ENCODE assay signal across 25 cellular contexts in the genomic region with DNA sequence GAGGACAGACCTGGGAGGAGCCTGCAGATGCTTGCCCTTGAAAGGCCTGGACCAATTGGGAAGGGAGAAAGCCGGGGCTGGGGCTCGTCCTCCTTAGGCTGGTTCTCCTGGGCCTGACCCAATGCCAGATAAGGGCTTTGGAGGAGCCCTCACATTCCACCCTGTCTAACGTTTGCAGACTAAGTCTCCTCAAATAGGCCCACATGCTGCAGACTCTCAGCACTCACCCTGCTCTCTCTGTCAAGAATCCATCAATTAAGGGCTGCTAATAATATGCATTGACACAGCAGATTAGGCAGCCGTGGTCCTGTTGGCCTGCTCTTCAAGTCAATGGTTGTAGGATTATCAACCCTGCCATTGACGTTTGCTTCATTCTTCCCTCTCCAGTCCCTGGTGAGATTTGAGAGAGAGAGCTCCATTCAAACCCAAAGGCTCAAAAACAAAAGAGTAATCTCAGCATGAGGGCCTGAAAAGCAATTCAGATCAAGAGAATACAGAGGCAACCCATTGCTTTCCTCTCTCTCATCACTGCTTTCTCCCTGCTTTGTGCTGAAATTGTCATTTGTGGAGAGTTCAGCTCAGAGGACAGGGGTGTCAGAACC.
"Had no signal": no experiment of that assay in that cellular context is flagged by ENCODE, and none has a peak within 500 bp of the region (broad histone marks: within the 10 kb centered on the region; RNA-seq: fewer than 3 reads in every experiment).

No MANE protein-coding gene starts in this region.

- H3K9me3 ChIP-seq: ascending aorta, esophagus squamous epithelium, right lobe of liver, tibial nerve had no signal

- DNase-seq: activated CD4-positive, alpha-beta T cell treated with anti-CD3 and anti-CD28 coated beads for 4 hours; activated CD4-positive, alpha-beta T cell treated with anti-CD3 and anti-CD28 coated beads, Interleukin-2, amount 50 U/mL, for 48 hours; activated CD4-positive, CD25-positive, alpha-beta regulatory T cell; activated CD8-positive, alpha-beta memory T cell treated with anti-CD3 and anti-CD28 coated beads, Interleukin-2, amount 50 U/mL, for 4 hours; activated effector memory CD4-positive, alpha-beta T cell treated with anti-CD3 and anti-CD28 coated beads, Interleukin-2, amount 50 U/mL, for 16 hours; activated naive CD4-positive, alpha-beta T cell treated with anti-CD3 and anti-CD28 coated beads for 36 hours; activated naive CD8-positive, alpha-beta T cell treated with anti-CD3 and anti-CD28 coated beads for 36 hours; activated T-cell treated with anti-CD3 and anti-CD28 coated beads, Interleukin-2, amount 50 U/mL, for 1 hour; caudate nucleus; cortex of kidney; esophagus squamous epithelium; foreskin melanocyte; midbrain; naive thymus-derived CD8-positive, alpha-beta T cell; right lobe of liver; stimulated activated CD4-positive, alpha-beta T cell treated with anti-CD3 and anti-CD28 coated beads, Interleukin-2, amount 100 ng/mL, for 48 hours; stimulated activated naive CD4-positive, alpha-beta T cell treated with Interleukin-2 at 50 U/mL for 16 hours; T-cell had no signal

- H3K27ac ChIP-seq: ascending aorta, epithelial cell of prostate, esophagus squamous epithelium, right lobe of liver, tibial nerve had no signal

- ATAC-seq: naive thymus-derived CD8-positive, alpha-beta T cell; right lobe of liver; T-cell had no signal

- H3K27me3 ChIP-seq: ascending aorta, right lobe of liver, tibial nerve had no signal

- H3K9me3 Mint-ChIP-seq: activated naive CD4-positive, alpha-beta T cell treated with anti-CD3 and anti-CD28 coated beads for 36 hours; activated naive CD8-positive, alpha-beta T cell treated with anti-CD3 and anti-CD28 coated beads for 36 hours; activated T-helper 1 cell treated with anti-CD3 and anti-CD28 coated beads, Interleukin-12 subunit alpha, Interleukin-12 subunit beta, Interleukin-2, Interleukin-4 antibody, amounts not matched to agents 30 ng/mL and 10 ng/mL and 1 ng/mL, durations not matched to agents 14 hours and 24 hours and 36 hours; T-cell; T-helper 2 cell treated with Interferon-gamma antibody and Interleukin-4, amounts not matched to agents 5 μg/mL and 100 μg/mL, for 36 hours had no signal

- H3K27ac Mint-ChIP-seq: activated naive CD4-positive, alpha-beta T cell treated with anti-CD3 and anti-CD28 coated beads for 36 hours; activated naive CD8-positive, alpha-beta T cell treated with anti-CD3 and anti-CD28 coated beads for 36 hours; activated T-helper 1 cell treated with anti-CD3 and anti-CD28 coated beads, Interleukin-12 subunit alpha, Interleukin-12 subunit beta, Interleukin-2, Interleukin-4 antibody, amounts not matched to agents 30 ng/mL and 10 ng/mL and 1 ng/mL, durations not matched to agents 14 hours and 24 hours and 36 hours; naive thymus-derived CD8-positive, alpha-beta T cell; progenitor cell of endocrine pancreas; T-cell; T-helper 2 cell treated with Interferon-gamma antibody and Interleukin-4, amounts not matched to agents 5 μg/mL and 100 μg/mL, for 36 hours had no signal

- H3K4me3 ChIP-seq: ascending aorta, esophagus squamous epithelium, right lobe of liver, tibial nerve had no signal

- H3K4me1 ChIP-seq: ascending aorta, esophagus squamous epithelium, right lobe of liver, tibial nerve had no signal

- H3K4me3 Mint-ChIP-seq: activated naive CD4-positive, alpha-beta T cell treated with anti-CD3 and anti-CD28 coated beads for 36 hours; activated naive CD8-positive, alpha-beta T cell treated with anti-CD3 and anti-CD28 coated beads for 36 hours; activated T-helper 1 cell treated with anti-CD3 and anti-CD28 coated beads, Interleukin-12 subunit alpha, Interleukin-12 subunit beta, Interleukin-2, Interleukin-4 antibody, amounts not matched to agents 30 ng/mL and 10 ng/mL and 1 ng/mL, durations not matched to agents 14 hours and 24 hours and 36 hours; naive thymus-derived CD8-positive, alpha-beta T cell; T-cell; T-helper 2 cell treated with Interferon-gamma antibody and Interleukin-4, amounts not matched to agents 5 μg/mL and 100 μg/mL, for 36 hours had no signal

- H3K36me3 Mint-ChIP-seq: activated naive CD8-positive, alpha-beta T cell treated with anti-CD3 and anti-CD28 coated beads for 36 hours; brain; naive thymus-derived CD8-positive, alpha-beta T cell; T-cell had no signal

- H3K36me3 ChIP-seq: ascending aorta, esophagus squamous epithelium, right lobe of liver, tibial nerve had no signal

- H3K4me1 Mint-ChIP-seq: activated naive CD8-positive, alpha-beta T cell treated with anti-CD3 and anti-CD28 coated beads for 36 hours; naive thymus-derived CD8-positive, alpha-beta T cell; T-cell had no signal
